ENCODE assay signal across 21 cellular contexts in the genomic region with DNA sequence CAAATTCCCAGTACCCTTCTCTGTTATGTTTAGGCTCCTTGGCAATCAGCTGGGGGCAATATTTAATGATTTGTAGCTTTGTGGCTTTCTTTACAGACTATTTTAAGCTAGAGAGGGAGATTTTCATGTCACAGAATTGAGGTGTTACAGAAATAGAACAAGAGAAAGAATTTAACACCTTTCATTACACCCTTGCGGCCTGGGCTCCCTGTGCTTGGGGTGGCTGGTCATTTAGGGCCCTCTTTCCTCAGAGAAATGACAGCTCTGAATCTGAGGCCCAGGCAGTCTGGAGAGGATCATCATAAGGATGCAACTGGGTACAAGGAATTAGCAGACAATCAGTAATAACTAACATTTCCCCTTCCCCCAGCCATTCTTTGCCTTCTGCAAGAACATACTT.
"Had no signal": no experiment of that assay in that cellular context is flagged by ENCODE, and none has a peak within 500 bp of the region (broad histone marks: within the 10 kb centered on the region; RNA-seq: fewer than 3 reads in every experiment).

No MANE protein-coding gene starts in this region.

- H3K4me1 Mint-ChIP-seq: naive thymus-derived CD8-positive, alpha-beta T cell; stimulated activated effector memory CD8-positive, alpha-beta T cell treated with anti-CD3 and anti-CD28 coated beads, Interleukin-12 subunit alpha, Interleukin-12 subunit beta, amount 100 ng/mL, for 72 hours; stimulated activated naive CD8-positive, alpha-beta T cell treated with anti-CD3 and anti-CD28 coated beads, Interleukin-15, amount 100 ng/mL, for 72 hours had no signal

- H3K27ac ChIP-seq: left lung, ovary, skin epidermis, spleen, tibial nerve, uterus had no signal

- H3K4me1 ChIP-seq: left lung, spleen, uterus had no signal

- H3K36me3 Mint-ChIP-seq: naive thymus-derived CD8-positive, alpha-beta T cell; stimulated activated effector memory CD8-positive, alpha-beta T cell treated with anti-CD3 and anti-CD28 coated beads, Interleukin-12 subunit alpha, Interleukin-12 subunit beta, amount 100 ng/mL, for 72 hours; type B pancreatic cell had no signal

- DNase-seq: hippocampal formation; kidney glomerular epithelial cell; left colon; left lung; naive thymus-derived CD8-positive, alpha-beta T cell; ovary; spleen; stimulated activated CD4-positive, alpha-beta T cell treated with anti-CD3 and anti-CD28 coated beads, Interleukin-4, amount 100 ng/mL, for 24 hours; stimulated activated naive CD4-positive, alpha-beta T cell treated with Interleukin-2 at 50 U/mL for 16 hours; stimulated activated naive CD8-positive, alpha-beta T cell treated with anti-CD3 and anti-CD28 coated beads, Interleukin-15, amount 100 ng/mL, for 72 hours; substantia nigra; uterus had no signal

- ATAC-seq: left colon; left lung; naive thymus-derived CD8-positive, alpha-beta T cell; sciatic nerve; stimulated activated effector memory CD8-positive, alpha-beta T cell treated with anti-CD3 and anti-CD28 coated beads, Interleukin-12 subunit alpha, Interleukin-12 subunit beta, amount 100 ng/mL, for 72 hours; stimulated activated naive CD8-positive, alpha-beta T cell treated with anti-CD3 and anti-CD28 coated beads, Interleukin-15, amount 100 ng/mL, for 72 hours had no signal

- H3K36me3 ChIP-seq: left lung, ovary, right atrium auricular region, spleen, tibial nerve, uterus had no signal

- H3K27me3 Mint-ChIP-seq: progenitor cell of endocrine pancreas; stimulated activated naive CD8-positive, alpha-beta T cell treated with anti-CD3 and anti-CD28 coated beads, Interleukin-15, amount 100 ng/mL, for 72 hours; type B pancreatic cell had no signal

- H3K9me3 ChIP-seq: ovary, right atrium auricular region, uterus had no signal

- H3K4me3 ChIP-seq: left lung, lung, ovary, right atrium auricular region, skin epidermis, spleen, tibial nerve, uterus had no signal

- H3K4me3 Mint-ChIP-seq: naive thymus-derived CD8-positive, alpha-beta T cell; nephron; stimulated activated effector memory CD8-positive, alpha-beta T cell treated with anti-CD3 and anti-CD28 coated beads, Interleukin-12 subunit alpha, Interleukin-12 subunit beta, amount 100 ng/mL, for 72 hours; stimulated activated naive CD8-positive, alpha-beta T cell treated with anti-CD3 and anti-CD28 coated beads, Interleukin-15, amount 100 ng/mL, for 72 hours; type B pancreatic cell had no signal

- H3K9me3 Mint-ChIP-seq: stimulated activated naive CD8-positive, alpha-beta T cell treated with anti-CD3 and anti-CD28 coated beads, Interleukin-15, amount 100 ng/mL, for 72 hours had no signal

- H3K27ac Mint-ChIP-seq: naive thymus-derived CD8-positive, alpha-beta T cell; nephron; progenitor cell of endocrine pancreas; stimulated activated effector memory CD8-positive, alpha-beta T cell treated with anti-CD3 and anti-CD28 coated beads, Interleukin-12 subunit alpha, Interleukin-12 subunit beta, amount 100 ng/mL, for 72 hours; stimulated activated naive CD8-positive, alpha-beta T cell treated with anti-CD3 and anti-CD28 coated beads, Interleukin-15, amount 100 ng/mL, for 72 hours; type B pancreatic cell had no signal

- H3K27me3 ChIP-seq: left lung, ovary, right atrium auricular region, spleen, tibial nerve, uterus had no signal
